In the genomic region with DNA sequence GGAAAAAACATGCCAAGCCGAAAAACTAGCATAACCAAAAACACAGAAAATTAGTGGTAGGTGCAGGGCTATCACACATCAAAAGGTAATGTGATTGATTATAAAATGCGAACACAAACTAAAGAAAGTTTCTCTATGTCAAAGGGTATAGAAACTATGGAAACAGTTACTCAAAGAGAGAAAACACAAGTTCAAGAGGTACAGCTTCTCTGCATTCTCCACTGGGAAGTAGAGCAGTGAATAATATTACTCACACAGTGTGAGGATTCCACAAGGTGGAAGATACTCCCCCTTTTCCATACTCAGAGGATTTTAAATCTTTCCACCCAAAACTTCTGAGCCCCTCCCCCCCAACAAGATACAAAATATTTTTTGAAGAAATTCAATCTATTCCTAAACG, we compare ENCODE assay signal across 19 cellular contexts.
"Had no signal": no experiment of that assay in that cellular context is flagged by ENCODE, and none has a peak within 500 bp of the region (broad histone marks: within the 10 kb centered on the region; RNA-seq: fewer than 3 reads in every experiment).

No MANE protein-coding gene starts in this region.

- H3K4me1 Mint-ChIP-seq: mesothelial cell of epicardium, neural progenitor cell had no signal

- H3K27ac Mint-ChIP-seq: activated CD4-positive, alpha-beta memory T cell treated with anti-CD3 and anti-CD28 coated beads for 36 hours; activated T-helper 2 cell treated with anti-CD3 and anti-CD28 coated beads, Interferon-gamma antibody, Interleukin-2, Interleukin-4, amounts not matched to agents 10 μg/mL and 5 μg/mL and 100 μg/mL, durations not matched to agents 14 hours and 24 hours and 36 hours; neural progenitor cell had no signal

- H3K27ac ChIP-seq: body of pancreas, lower lobe of right lung, neural progenitor cell, prostate gland, right atrium auricular region, SJCRH30, thoracic aorta, upper lobe of left lung had no signal

- H3K27me3 Mint-ChIP-seq: activated CD4-positive, alpha-beta memory T cell treated with anti-CD3 and anti-CD28 coated beads for 36 hours had no signal

- H3K27me3 ChIP-seq: body of pancreas, neural progenitor cell, right atrium auricular region, SJCRH30, upper lobe of left lung had no signal

- H3K4me1 ChIP-seq: body of pancreas, lower lobe of right lung, neural progenitor cell, prostate gland, right atrium auricular region, SJCRH30, upper lobe of left lung had no signal

- H3K4me3 ChIP-seq: body of pancreas, lower lobe of right lung, neural progenitor cell, prostate gland, right atrium auricular region, SJCRH30, thoracic aorta, upper lobe of left lung had no signal

- H3K9me3 ChIP-seq: body of pancreas, lower lobe of right lung, prostate gland, SJCRH30 had no signal

- ATAC-seq: body of pancreas had no signal

- DNase-seq: activated CD4-positive, alpha-beta memory T cell treated with anti-CD3 and anti-CD28 coated beads for 36 hours; activated CD4-positive, alpha-beta T cell treated with anti-CD3 and anti-CD28 coated beads for 4 hours; activated naive CD4-positive, alpha-beta T cell treated with Interleukin-2 at 50 U/mL for 16 hours; amniotic stem cell; body of pancreas; erythroblast; hypothalamus; lower lobe of right lung; SJCRH30; stimulated activated CD4-positive, alpha-beta T cell treated with anti-CD3 and anti-CD28 coated beads, Interleukin-12 subunit alpha, Interleukin-12 subunit beta, amount 100 ng/mL, for 4 hours; stimulated activated CD4-positive, alpha-beta T cell treated with anti-CD3 and anti-CD28 coated beads, Interleukin-1b, Interleukin-23, amount 100 ng/mL, for 48 hours; SW 1271; upper lobe of left lung had no signal

- H3K36me3 ChIP-seq: lower lobe of right lung, prostate gland, right atrium auricular region, thoracic aorta, upper lobe of left lung had no signal

- H3K4me3 Mint-ChIP-seq: activated CD4-positive, alpha-beta memory T cell treated with anti-CD3 and anti-CD28 coated beads for 36 hours; mesothelial cell of epicardium; neural progenitor cell had no signal
